ENCODE assay signal across 8 cellular contexts in genomic region chr11:62123669-62124185, GRCh38. TPM values are rescaled to one million over a fixed set of nuclear protein-coding genes. Genes with fewer than 3 reads are reported as not detected.
DNase-seq lines count a peak whose midpoint lies in the region; ATAC-seq and TF ChIP-seq lines count a peak whose summit lies in the region.

Gene INCENP, plus strand, starts transcription at chr11:62124011. Its CDS starts 4,151 bp downstream, at chr11:62128162.

- H3K4me3 ChIP-seq in astrocyte of the cerebellum (ENCODE audit: low read depth, low read length), result peak within 1 kb of the TSS; percentile 98
- H3K4me3 ChIP-seq in rectal smooth muscle tissue (ENCODE audit: low read length), result peak within 1 kb of the TSS; percentile 89
- peak within 1 kb of the TSS; percentile 71 to 78 for H3K4me3 ChIP-seq in aorta (ENCODE audit: low read length in 2 of 2)

- H3K27me3 ChIP-seq in rectal smooth muscle tissue (ENCODE audit: control insufficient read depth, insufficient read depth, low read length) (no peaks in the 10 kb centered on the region), aorta (ENCODE audit: control insufficient read depth in 1 of 2, insufficient read depth in 2 of 2, low read length in 1 of 2) (no peaks in the 10 kb centered on the region)

- peak within 1 kb of the TSS; percentile 50 for H3K9ac ChIP-seq in rectal smooth muscle tissue (ENCODE audit: low read length)

- TF ChIP-seq CTCF in astrocyte of the cerebellum (IDR thresholded peaks at IDR 0.05; ENCODE audit: low read depth, low read length, missing control alignments), result no peak

- ATAC-seq in GM18505 (IDR thresholded peaks at IDR 0.05; ENCODE audit: unreplicated experiment), result peak; percentile 84
- peak; percentile 93 for ATAC-seq in HG02973 (IDR thresholded peaks at IDR 0.05; ENCODE audit: unreplicated experiment)
- peak; percentile 99 for ATAC-seq in aorta (ENCODE audit: low FRiP score)

- H3K4me1 ChIP-seq in rectal smooth muscle tissue (ENCODE audit: control insufficient read depth, insufficient read depth, low read length) (peaks cover 10% of the 10 kb centered on the region), aorta (ENCODE audit: control insufficient read depth in 1 of 2, insufficient read depth in 2 of 2, low read length in 2 of 2) (no peaks in the 10 kb centered on the region)

- WGBS in aorta, 2 donors, result 0% methylated on average over 39 of the region's 39 CpGs

- peak; percentile 55 for TF ChIP-seq POLR2A in GM18505 (IDR thresholded peaks at IDR 0.05; ENCODE audit: borderline replicate concordance, extremely low read depth, insufficient read depth, insufficient read length)

- H3K36me3 ChIP-seq in rectal smooth muscle tissue (ENCODE audit: control insufficient read depth, insufficient read depth, low read length) (peaks cover 5% of the 10 kb centered on the region), aorta (ENCODE audit: control insufficient read depth in 1 of 2, insufficient read depth in 2 of 2, low read length in 1 of 2) (no peaks in the 10 kb centered on the region)

- intact Hi-C loops in aorta (cut with DNase I), result loop anchor here in 1 of 2 donors (5.0 kb wide), 1 partner anchor 326 kb away; no protein-coding TSS in a partner anchor

- no peaks in the 10 kb centered on the region for H3K9me3 ChIP-seq in aorta (ENCODE audit: control insufficient read depth, low read length)

- peak; percentile 99 for DNase-seq in NCI-H2029 (lab: John Stamatoyannopoulos, UW)
- peak; percentile 91 for DNase-seq in T-helper 22 cell (ENCODE audit: low read depth)
- DNase-seq in astrocyte of the cerebellum (ENCODE audit: low read depth), result peak; percentile 97
- DNase-seq in hepatic stellate cell (ENCODE audit: low spot score), result peak; percentile 99
- DNase-seq in aorta, result peak; percentile 98

- in situ Hi-C loops in astrocyte of the cerebellum (cut with HindIII; ENCODE audit: low sequenced_read_pairs), result no loop called here

- H3K27ac ChIP-seq in rectal smooth muscle tissue (ENCODE audit: low read depth, low read length), result peak within 1 kb of the TSS; percentile 27
- H3K27ac ChIP-seq in aorta (ENCODE audit: low read depth in 1 of 2, low read length in 2 of 2), result no peak within 1 kb of the TSS

RNA-seq across cellular contexts. Expression of gene INCENP, which starts in this region (rescaled TPM):
- total RNA-seq in aorta, result 10 to 100 TPM; 17.8 to 19.8 TPM
- polyA plus RNA-seq in aorta, result 1 to 10 TPM; 3.5 to 7.2 TPM
